In genomic region chr1:89104687-89105086, GRCh38 we compare ENCODE assay signal across 1 cellular context.
TF ChIP-seq lines count a peak whose summit lies in the region.

No MANE protein-coding gene starts in this region.

TF ChIP-seq in SK-N-SH treated with all-trans-retinoic acid at 6 μM for 48 hours, 23 proteins besides CTCF, POLR2A, EP300 and RAD21 (continued from another document):
- TF ChIP-seq OSR1 (CRISPR knock-in tag; IDR thresholded peaks at IDR 0.05): no peak
